33 cellular contexts compared by ENCODE assay signal in genomic region chr14:74578479-74578878, GRCh38. TPM values are rescaled to one million over a fixed set of nuclear protein-coding genes. Genes with fewer than 3 reads are reported as not detected.
DNase-seq lines count a peak whose midpoint lies in the region; ATAC-seq, FAIRE-seq and TF ChIP-seq lines count a peak whose summit lies in the region.
"Had no signal": no experiment of that assay in that cellular context is flagged by ENCODE, and none has a peak within 500 bp of the region (broad histone marks: within the 10 kb centered on the region; RNA-seq: fewer than 3 reads in every experiment).

No MANE protein-coding gene starts in this region.

- H3K27ac ChIP-seq in heart left ventricle, result peak overlapping the region in 3 of 12 donors; percentile 14 to 32 (median 14)
- peak overlapping the region; percentile 97 for H3K27ac ChIP-seq in keratinocyte (ENCODE audit: control insufficient read depth, insufficient read depth, low read length)
- H3K27ac ChIP-seq in sigmoid colon, result no peak overlapping the region
- H3K27ac ChIP-seq: body of pancreas, transverse colon had no signal

- CTCF ChIA-PET in T-cell (lab: Charles Lee), result no interaction called here

- no peak for TF ChIP-seq EP300 in sigmoid colon (IDR thresholded peaks at IDR 0.05)

- no peaks in the 10 kb centered on the region for H3K9me3 ChIP-seq in heart left ventricle
- H3K9me3 ChIP-seq in keratinocyte (ENCODE audit: control insufficient read depth, low read depth, low read length), result no peaks in the 10 kb centered on the region
- no peaks in the 10 kb centered on the region for H3K9me3 ChIP-seq in sigmoid colon
- H3K9me3 ChIP-seq: body of pancreas, gastroesophageal sphincter, Peyer's patch, transverse colon had no signal

- TF ChIP-seq POLR2A in heart left ventricle (IDR thresholded peaks at IDR 0.05), result no peak
- no peak for TF ChIP-seq POLR2A in sigmoid colon (IDR thresholded peaks at IDR 0.05)

- no peaks in the 10 kb centered on the region for H3K36me3 Mint-ChIP-seq in T-cell
- H3K36me3 Mint-ChIP-seq: CD4-positive, CD25-positive, alpha-beta regulatory T cell; WTC11 had no signal

- no peak overlapping the region for H3K9ac ChIP-seq in keratinocyte (ENCODE audit: control insufficient read depth, extremely low read depth, insufficient read depth, low read length)

- H3K27me3 ChIP-seq in heart left ventricle, result no peaks in the 10 kb centered on the region
- H3K27me3 ChIP-seq in keratinocyte (ENCODE audit: control insufficient read depth, extremely low read depth, insufficient read depth, low read length), result no peaks in the 10 kb centered on the region
- no peaks in the 10 kb centered on the region for H3K27me3 ChIP-seq in sigmoid colon
- no peaks in the 10 kb centered on the region for H3K27me3 ChIP-seq in H7 (ENCODE audit: control insufficient read depth, insufficient read depth, low read length)
- H3K27me3 ChIP-seq: body of pancreas, gastroesophageal sphincter, Peyer's patch, transverse colon had no signal

- H3K9me1 ChIP-seq in keratinocyte (ENCODE audit: control insufficient read depth, extremely low read depth, insufficient read depth, low read length), result peaks cover 2% of the 10 kb centered on the region

- no peak overlapping the region for H3K4me3 Mint-ChIP-seq in T-cell
- H3K4me3 Mint-ChIP-seq: activated CD4-positive, alpha-beta T cell treated with anti-CD3 and anti-CD28 coated beads, Interleukin-2, amount 10 ng/mL, durations not matched to agents 7 days and 5 days; activated naive CD8-positive, alpha-beta T cell treated with anti-CD3 and anti-CD28 coated beads, Interleukin-2, amount 50 U/mL, for 24 hours; CD4-positive, CD25-positive, alpha-beta regulatory T cell; nephron; WTC11 had no signal

- H3K4me2 ChIP-seq in keratinocyte (ENCODE audit: control insufficient read depth, extremely low read depth, insufficient read depth, low read depth, low read length), result no peak overlapping the region

- H3K4me1 ChIP-seq in heart left ventricle (peaks cover 0 to 74% (median 33%) of the 10 kb centered on the region in 12 donors), keratinocyte (ENCODE audit: control insufficient read depth, extremely low read depth, insufficient read depth, low read length) (peaks cover 71% of the 10 kb centered on the region), sigmoid colon (peaks cover 0 to 11% (median under 1%) of the 10 kb centered on the region in 4 donors)

- ATAC-seq in heart left ventricle (no peak), left cardiac atrium (no peak), T-cell (replicated peaks in 1 of 4) (no peak), GM18511 (IDR thresholded peaks at IDR 0.05; ENCODE audit: unreplicated experiment) (no peak)
- ATAC-seq: activated naive CD8-positive, alpha-beta T cell treated with anti-CD3 and anti-CD28 coated beads, Interleukin-2, amount 50 U/mL, for 24 hours; body of pancreas; gastroesophageal sphincter; HepG2; left colon; right cardiac atrium; WTC11 had no signal

- peaks cover 31% of the 10 kb centered on the region for H3K79me2 ChIP-seq in keratinocyte (ENCODE audit: control insufficient read depth, insufficient read depth, low read length)

- dilution Hi-C loops in keratinocyte (cut with MboI; ENCODE audit: extremely low pct_ligation_motif_present, low sequenced_read_pairs), result no loop called here

- H3K27ac Mint-ChIP-seq in T-cell, result no peak overlapping the region
- H3K27ac Mint-ChIP-seq: activated CD4-positive, alpha-beta T cell treated with anti-CD3 and anti-CD28 coated beads, Interleukin-2, amount 10 ng/mL, durations not matched to agents 7 days and 5 days; activated naive CD8-positive, alpha-beta T cell treated with anti-CD3 and anti-CD28 coated beads, Interleukin-2, amount 50 U/mL, for 24 hours; nephron; WTC11 had no signal

- TF ChIP-seq CTCF in heart left ventricle (IDR thresholded peaks at IDR 0.05) (no peak), keratinocyte (optimal IDR thresholded peaks at IDR 0.05 in 1 of 3, IDR thresholded peaks at IDR 0.05 in 1 of 3, conservative IDR thresholded peaks at IDR 0.05 in 1 of 3; ENCODE audit: extremely low read depth in 1 of 3, insufficient read depth in 2 of 3, low read length in 3 of 3) (no peak), sigmoid colon (IDR thresholded peaks at IDR 0.05) (no peak)

- DNase-seq in heart left ventricle, result peak in 3 of 5 donors; percentile 15 to 17 (median 16)
- DNase-seq in left cardiac atrium, result no peak
- DNase-seq in keratinocyte (ENCODE audit: low read depth, low spot score), result no peak
- peak; percentile 61 for DNase-seq in sigmoid colon
- no peak for DNase-seq in T-cell
- no peak for DNase-seq in activated T-cell treated with anti-CD3 and anti-CD28 coated beads for 4 hours
- no peak for DNase-seq in H7
- DNase-seq: activated CD4-positive, alpha-beta T cell treated with anti-CD3 and anti-CD28 coated beads, Interleukin-2, amount 10 ng/mL, durations not matched to agents 7 days and 5 days; activated effector memory CD4-positive, alpha-beta T cell treated with anti-CD3 and anti-CD28 coated beads, Interleukin-2, amount 50 U/mL, for 16 hours; activated T-cell treated with anti-CD3 and anti-CD28 coated beads, Interleukin-2, amount 50 U/mL, for 1 hour; body of pancreas; CD4-positive, CD25-positive, alpha-beta regulatory T cell; DMS79 treated with DMSO at 0.1 percent for 48 hours; GDM1; hippocampal formation; Karpas-422; left colon; mammary epithelial cell; NCI-H146; NCI-H226; NCI-H69; SIG-M5; T1000; transverse colon had no signal

- WGBS in heart left ventricle, 4 donors, result 67 to 90% (median 86%) methylated on average over 5 of the region's 5 CpGs
- WGBS in sigmoid colon, 2 donors, result 69 to 75% methylated on average over 5 of the region's 5 CpGs

- intact Hi-C loops in heart left ventricle (cut with DNase I) (no loop called here), left cardiac atrium (cut with DNase I) (no loop called here), sigmoid colon (cut with DNase I) (no loop called here)

- no peak overlapping the region for H2AFZ ChIP-seq in keratinocyte (ENCODE audit: control insufficient read depth, low read length)

- H3K4me3 ChIP-seq in heart left ventricle (no peak overlapping the region), keratinocyte (ENCODE audit: control insufficient read depth in 2 of 3, extremely low read depth in 1 of 3, insufficient read depth in 2 of 3, low read depth in 1 of 3, low read length in 3 of 3) (no peak overlapping the region), sigmoid colon (no peak overlapping the region), H7 (ENCODE audit: insufficient read depth, low read depth, low read length) (no peak overlapping the region)
- H3K4me3 ChIP-seq: body of pancreas, gastroesophageal sphincter, Peyer's patch, transverse colon had no signal

- no peaks in the 10 kb centered on the region for H3K9me3 Mint-ChIP-seq in T-cell
- H3K9me3 Mint-ChIP-seq: activated CD4-positive, alpha-beta T cell treated with anti-CD3 and anti-CD28 coated beads, Interleukin-2, amount 10 ng/mL, durations not matched to agents 7 days and 5 days; activated naive CD8-positive, alpha-beta T cell treated with anti-CD3 and anti-CD28 coated beads, Interleukin-2, amount 50 U/mL, for 24 hours; CD4-positive, CD25-positive, alpha-beta regulatory T cell; nephron; WTC11 had no signal

- H3K4me1 Mint-ChIP-seq in T-cell, result peaks cover 21 to 29% (median 23%) of the 10 kb centered on the region in 3 donors

- peaks cover 0 to 4% (median 0%) of the 10 kb centered on the region in 9 donors for H3K36me3 ChIP-seq in heart left ventricle
- peaks cover 0 to 20% of the 10 kb centered on the region in 2 experiments for H3K36me3 ChIP-seq in keratinocyte (ENCODE audit: control insufficient read depth in 2 of 2, extremely low read depth in 1 of 2, insufficient read depth in 2 of 2, low read length in 2 of 2)
- no peaks in the 10 kb centered on the region for H3K36me3 ChIP-seq in sigmoid colon
- no peaks in the 10 kb centered on the region for H3K36me3 ChIP-seq in H7 (replicated peaks; ENCODE audit: control insufficient read depth, insufficient read depth, low read length)
- H3K36me3 ChIP-seq: gastroesophageal sphincter, Peyer's patch, transverse colon had no signal

- no peak for FAIRE-seq in keratinocyte (lab: Jason Lieb, UNC)
- FAIRE-seq: A204.1, HepG2 had no signal

- POLR2A ChIA-PET in T-cell (lab: Charles Lee), result no interaction called here

- no peaks in the 10 kb centered on the region for H4K20me1 ChIP-seq in keratinocyte (ENCODE audit: control insufficient read depth, extremely low read depth, insufficient read depth, low read length)

- peaks cover 0 to 4% of the 10 kb centered on the region in 2 donors for H3K27me3 Mint-ChIP-seq in T-cell
- H3K27me3 Mint-ChIP-seq: CD4-positive, CD25-positive, alpha-beta regulatory T cell had no signal

RNA-seq across cellular contexts. Expression of gene LTBP2, which starts 33.6 kb away (rescaled TPM):
- total RNA-seq in heart left ventricle, result 10 to 100 TPM; 19.1 to 69.1 (median 36.1) TPM
- polyA plus RNA-seq in heart left ventricle, result 1 to 10 TPM; 4.0 to 8.4 TPM
- 10 to 100 TPM; 25.4 to 43.3 TPM for total RNA-seq in left cardiac atrium
- 23.9 to 40.7 TPM (median 26.6 TPM) in 3 replicates for polyA plus RNA-seq in keratinocyte
- polyA plus RNA-seq in keratinocyte (2011; ENCODE audit: low read depth), result 12.1 TPM
- 19.5 and 28.2 TPM in 2 replicates for polyA plus RNA-seq in keratinocyte (2011; cell fraction: cytosol; rRNA removed)
- 118 and 155 TPM in 2 replicates for polyA plus RNA-seq in keratinocyte (2011; cell fraction: nucleus; rRNA removed)
- 11.7 and 64.1 TPM in 2 replicates for polyA plus RNA-seq in keratinocyte (2012; ENCODE audit: low replicate concordance)
- 66.1 to 143 TPM (median 68.5 TPM) in 3 replicates for polyA minus RNA-seq in keratinocyte
- 89.6 TPM for polyA minus RNA-seq in keratinocyte (2011; cell fraction: cytosol; rRNA and poly(A)+ RNA removed)
- polyA minus RNA-seq in keratinocyte (2011; cell fraction: nucleus; rRNA and poly(A)+ RNA removed), result 195 and 210 TPM in 2 replicates
- total RNA-seq in sigmoid colon, result 10 to 100 TPM; 12.1 to 71.2 (median 15.3) TPM
- polyA plus RNA-seq in sigmoid colon, result 1 to 10 TPM in 2 of 3 donors, under 1 TPM in 1; 0.46 to 7.1 (median 1.2) TPM
- total RNA-seq in T-cell, result 1 to 10 TPM in 3 of 5 donors, under 1 TPM in 2; 0.39 to 1.7 (median 1.1) TPM
- total RNA-seq in H7 (2014; rRNA removed; shearing (Covaris generic)), result 1.3 and 2.0 TPM in 2 replicates

Comparison
In these comparisons a context has a peak if more than half of its experiments do, and no peak if none do; other contexts are left out.
1. DNase-seq: peak in heart left ventricle (3 of 5) and sigmoid colon (single experiment); none in left cardiac atrium (single experiment), keratinocyte (single experiment), T-cell (0 of 34), activated T-cell treated with anti-CD3 and anti-CD28 coated beads for 4 hours (single experiment) and H7 (single experiment).